Comparison of ENCODE assay signal across 25 cellular contexts in genomic region chr6:48834706-48835105, GRCh38.
DNase-seq lines count a peak whose midpoint lies in the region; ATAC-seq and TF ChIP-seq lines count a peak whose summit lies in the region.
"Had no signal": no experiment of that assay in that cellular context is flagged by ENCODE, and none has a peak within 500 bp of the region (broad histone marks: within the 10 kb centered on the region; RNA-seq: fewer than 3 reads in every experiment).

No MANE protein-coding gene starts in this region.

- no peak overlapping the region for H3K27ac ChIP-seq in GM23248
- H3K27ac ChIP-seq: left lung, VCaP had no signal

- in situ Hi-C loops in GM23248 (cut with MboI): no loop called here

- H4K20me1 ChIP-seq in GM23248 (ENCODE audit: insufficient read depth): no peaks in the 10 kb centered on the region

- H3K27me3 ChIP-seq in GM23248 (replicated peaks; ENCODE audit: insufficient read depth): no peaks in the 10 kb centered on the region
- H3K27me3 ChIP-seq: left lung had no signal

- no peak overlapping the region for H2AFZ ChIP-seq in GM23248

- H3K36me3 ChIP-seq in GM23248 (ENCODE audit: low read depth): no peaks in the 10 kb centered on the region
- H3K36me3 ChIP-seq: left lung had no signal

- H3K79me2 ChIP-seq in GM23248 (ENCODE audit: insufficient read depth): no peaks in the 10 kb centered on the region

- H3K4me2 ChIP-seq in GM23248 (ENCODE audit: unreplicated experiment): no peak overlapping the region
- H3K4me2 ChIP-seq: GM23338 had no signal

- no peak overlapping the region for H3K4me3 ChIP-seq in GM23248
- no peak overlapping the region for H3K4me3 ChIP-seq in choroid plexus epithelial cell (ENCODE audit: low read depth, low read length)
- H3K4me3 ChIP-seq: GM12878, GM23338, left lung had no signal

- H3F3A ChIP-seq in GM23248 (ENCODE audit: insufficient read depth): no peaks in the 10 kb centered on the region; the same call in 1 of the 2 replicates

- H3K9me3 ChIP-seq in GM23248 (ENCODE audit: low read depth): no peaks in the 10 kb centered on the region

- ATAC-seq in GM21381 (IDR thresholded peaks at IDR 0.05; ENCODE audit: unreplicated experiment): no peak
- ATAC-seq in HG03565 (IDR thresholded peaks at IDR 0.05; ENCODE audit: unreplicated experiment): no peak
- ATAC-seq: activated T-cell treated with anti-CD3 and anti-CD28 coated beads, Interleukin-2, amount 50 U/mL, for 4 hours; GM12878; GM23338; HepG2; left lung; sciatic nerve; stimulated activated naive B cell treated with anti-CD40 and anti-IgM and Interleukin-4, amounts not matched to agents 10 μg/mL and 1 μg/mL and 100 μg/mL, for 72 hours had no signal

- no peaks in the 10 kb centered on the region for H3K9me2 ChIP-seq in GM23248 (ENCODE audit: insufficient read depth)

- 0 out of 2 replicates have a peak, but pooled peaks cover 7% of the 10 kb centered on the region for H3K4me1 ChIP-seq in GM23248 (ENCODE audit: insufficient read depth)
- H3K4me1 ChIP-seq: left lung had no signal

- peak; percentile 24 for DNase-seq in GM23248
- DNase-seq in M059J (ENCODE audit: low read depth): peak; percentile 69
- peak; percentile 39 for DNase-seq in choroid plexus epithelial cell (ENCODE audit: low read depth)
- peak; percentile 51 for DNase-seq in renal cortical epithelial cell (ENCODE audit: low read depth)
- DNase-seq in NCI-H146 treated with DMSO at 0.1 percent for 48 hours (lab: John Stamatoyannopoulos, UW; ENCODE audit: unreplicated experiment): no peak
- DNase-seq: activated CD4-positive, alpha-beta T cell treated with anti-CD3 and anti-CD28 coated beads for 48 hours; activated gamma-delta T cell treated with Interleukin-2 at 50 U/mL for 16 hours; activated T-cell treated with anti-CD3 and anti-CD28 coated beads, Interleukin-2, amount 50 U/mL, for 4 hours; Calu3; hippocampal formation; left lung; mesendoderm; NCI-H1092; NCI-H2029; NCI-H226; NCI-H774; stimulated activated CD4-positive, alpha-beta T cell treated with anti-CD3 and anti-CD28 coated beads, Interleukin-15, amount 100 ng/mL, for 24 hours; stimulated activated naive B cell treated with anti-CD40 and anti-IgM and Interleukin-4, amounts not matched to agents 10 μg/mL and 1 μg/mL and 100 μg/mL, for 72 hours had no signal

- no peak for TF ChIP-seq CTCF in choroid plexus epithelial cell (conservative IDR thresholded peaks at IDR 0.05; ENCODE audit: low read depth, low read length)

- no peak overlapping the region for H3K9ac ChIP-seq in GM23248
